ENCODE assay signal across 16 cellular contexts in the genomic region with DNA sequence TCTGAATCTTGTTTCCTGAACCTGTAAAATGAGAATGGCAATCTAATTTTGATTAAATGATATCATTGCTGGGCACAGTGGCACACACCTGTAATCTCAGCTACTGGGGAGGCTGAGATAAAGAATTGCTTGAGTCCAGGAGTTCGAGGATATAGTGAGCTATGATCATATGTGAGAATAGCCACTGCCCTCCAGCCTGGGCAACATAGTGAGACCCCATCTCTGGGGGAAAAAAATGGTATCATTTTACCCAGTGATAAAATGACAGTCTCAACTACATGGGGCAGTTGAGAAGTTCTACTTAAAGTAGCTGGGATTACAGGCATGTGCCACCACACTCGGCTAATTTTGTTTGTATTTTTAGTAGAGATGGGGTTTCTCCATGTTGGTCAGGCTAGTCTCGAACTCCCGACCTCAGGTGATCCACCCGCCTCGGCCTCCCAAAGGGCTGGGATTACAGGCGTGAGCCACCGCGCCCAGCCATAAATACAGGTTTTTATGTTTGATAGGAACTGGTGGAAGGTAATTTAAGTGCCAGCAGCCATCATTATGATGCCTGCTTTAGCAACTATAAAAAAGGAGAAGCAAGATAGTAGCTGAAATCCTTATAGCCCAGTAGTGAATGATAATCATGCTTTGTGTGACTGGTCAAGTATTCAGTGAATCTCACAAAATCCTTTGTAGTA.
"Had no signal": no experiment of that assay in that cellular context is flagged by ENCODE, and none has a peak within 500 bp of the region (broad histone marks: within the 10 kb centered on the region; RNA-seq: fewer than 3 reads in every experiment).

No MANE protein-coding gene starts in this region.

- ATAC-seq: activated CD4-positive, CD25-positive, alpha-beta regulatory T cell treated with anti-CD3 and anti-CD28 coated beads, Interleukin-2, amount 50 U/mL, for 24 hours; stimulated activated memory B cell treated with anti-CD40 and anti-IgM and Interleukin-4, amounts not matched to agents 10 μg/mL and 1 μg/mL and 100 μg/mL, for 72 hours had no signal

- H3K4me2 ChIP-seq: hepatocyte had no signal

- H3K9me3 ChIP-seq: adrenal gland, left ventricle myocardium inferior, tibial artery, uterus had no signal

- H3K36me3 ChIP-seq: adrenal gland, uterus had no signal

- H3K4me3 ChIP-seq: adrenal gland, hepatocyte, left ventricle myocardium inferior, tibial artery, uterus had no signal

- H3K9me3 Mint-ChIP-seq: activated naive CD4-positive, alpha-beta T cell treated with anti-CD3 and anti-CD28 coated beads, Interleukin-2, amount 50 U/mL, for 24 hours; nephron; stimulated activated memory B cell treated with anti-CD40 and anti-IgM and Interleukin-4, amounts not matched to agents 10 μg/mL and 1 μg/mL and 100 μg/mL, for 72 hours; T-helper 2 cell treated with Interferon-gamma antibody and Interleukin-4, amounts not matched to agents 5 μg/mL and 100 μg/mL, for 36 hours had no signal

- H3K27me3 Mint-ChIP-seq: activated naive CD4-positive, alpha-beta T cell treated with anti-CD3 and anti-CD28 coated beads, Interleukin-2, amount 50 U/mL, for 24 hours; stimulated activated memory B cell treated with anti-CD40 and anti-IgM and Interleukin-4, amounts not matched to agents 10 μg/mL and 1 μg/mL and 100 μg/mL, for 72 hours had no signal

- DNase-seq: activated effector memory CD4-positive, alpha-beta T cell treated with Interleukin-2 at 50 U/mL for 16 hours; erythroblast; islet precursor cell; left ventricle myocardium inferior; nucleus accumbens; posterior cingulate gyrus; stimulated activated CD4-positive, alpha-beta T cell treated with anti-CD3 and anti-CD28 coated beads, Interleukin-2, amount 100 ng/mL, for 48 hours; tibial artery; uterus had no signal

- H3K4me1 ChIP-seq: tibial artery, uterus had no signal

- H2AFZ ChIP-seq: hepatocyte had no signal

- H3K27me3 ChIP-seq: adrenal gland, hepatocyte, tibial artery, uterus had no signal

- H3K4me1 Mint-ChIP-seq: stimulated activated memory B cell treated with anti-CD40 and anti-IgM and Interleukin-4, amounts not matched to agents 10 μg/mL and 1 μg/mL and 100 μg/mL, for 72 hours had no signal

- H3K79me2 ChIP-seq: hepatocyte had no signal

- H3K27ac ChIP-seq: hepatocyte, left ventricle myocardium inferior, tibial artery, uterus had no signal

- H3K27ac Mint-ChIP-seq: activated naive CD4-positive, alpha-beta T cell treated with anti-CD3 and anti-CD28 coated beads, Interleukin-2, amount 50 U/mL, for 24 hours; nephron; stimulated activated memory B cell treated with anti-CD40 and anti-IgM and Interleukin-4, amounts not matched to agents 10 μg/mL and 1 μg/mL and 100 μg/mL, for 72 hours; T-helper 2 cell treated with Interferon-gamma antibody and Interleukin-4, amounts not matched to agents 5 μg/mL and 100 μg/mL, for 36 hours had no signal

- H3K4me3 Mint-ChIP-seq: activated naive CD4-positive, alpha-beta T cell treated with anti-CD3 and anti-CD28 coated beads, Interleukin-2, amount 50 U/mL, for 24 hours; nephron; stimulated activated memory B cell treated with anti-CD40 and anti-IgM and Interleukin-4, amounts not matched to agents 10 μg/mL and 1 μg/mL and 100 μg/mL, for 72 hours; T-helper 2 cell treated with Interferon-gamma antibody and Interleukin-4, amounts not matched to agents 5 μg/mL and 100 μg/mL, for 36 hours had no signal
